ENCODE assay signal across 11 cellular contexts in genomic region chr17:77527836-77528505, GRCh38.
DNase-seq lines count a peak whose midpoint lies in the region; ATAC-seq and TF ChIP-seq lines count a peak whose summit lies in the region.
"Had no signal": no experiment of that assay in that cellular context is flagged by ENCODE, and none has a peak within 500 bp of the region (broad histone marks: within the 10 kb centered on the region; RNA-seq: fewer than 3 reads in every experiment).

No MANE protein-coding gene starts in this region.

- no peak overlapping the region for H4K8ac ChIP-seq in H9 (replicated peaks; ENCODE audit: insufficient read length, low read depth, low read length)

- CTCF ChIA-PET in AG04450 (lab: Charles Lee) = no interaction called here

- POLR2A ChIA-PET in AG04450 (lab: Yijun Ruan, JAX) = no interaction called here

- peaks cover 28% of the 10 kb centered on the region for H3K27me3 ChIP-seq in AG04450 (ENCODE audit: control insufficient read depth, insufficient read depth, low read length)
- H3K27me3 ChIP-seq in H9 (ENCODE audit: insufficient read depth, low read length) = peaks cover 1% of the 10 kb centered on the region; the same call in 1 of the 2 replicates

- H2BK15ac ChIP-seq in H9 (ENCODE audit: low read depth, low read length) = no peak overlapping the region

- H3K79me1 ChIP-seq in H9 (ENCODE audit: insufficient read depth, low read depth, low read length, poor library complexity, severe bottlenecking) = no peaks in the 10 kb centered on the region

- no peak overlapping the region for H3K56ac ChIP-seq in H9 (ENCODE audit: insufficient read length, low read depth, low read length)

- H2BK5ac ChIP-seq in H9 (ENCODE audit: insufficient read length, low read length) = no peak overlapping the region

- no peak overlapping the region for H3K4ac ChIP-seq in H9 (ENCODE audit: low read depth, low read length)

- H3K4me2 ChIP-seq in H9 (ENCODE audit: insufficient read depth, insufficient read length, low read length) = peak overlapping the region; percentile 37

- peak; percentile 12 to 33 for ATAC-seq in naive B cell (ENCODE audit: low read depth in 2 of 2)

- no peaks in the 10 kb centered on the region for H3K4me1 ChIP-seq in H9 (ENCODE audit: insufficient read depth, low read length)
- H3K4me1 ChIP-seq: psoas muscle had no signal

- WGBS in H9 (ENCODE audit: extremely low coverage, insufficient read length, low lambda C conversion rate) = no CpG with 5 or more reads among the region's 23 CpGs

- H3K27me3 Mint-ChIP-seq in H9 (ENCODE audit: low read depth) = peaks cover 71% of the 10 kb centered on the region
- H3K27me3 Mint-ChIP-seq in naive B cell = peaks cover 24 to 57% (median 37%) of the 10 kb centered on the region in 3 donors

- H2BK120ac ChIP-seq in H9 (ENCODE audit: low read depth, low read length, poor library complexity, severe bottlenecking) = no peak overlapping the region

- no peak overlapping the region for H2AFZ ChIP-seq in H9 (ENCODE audit: low read length)

- H3K27ac Mint-ChIP-seq in H9 = no peak overlapping the region
- no peak overlapping the region for H3K27ac Mint-ChIP-seq in naive B cell

- H4K91ac ChIP-seq in H9 (ENCODE audit: insufficient read length, low read depth, low read length) = no peak overlapping the region

- H3K18ac ChIP-seq in H9 (ENCODE audit: insufficient read length, low read depth, low read length) = no peak overlapping the region

- H4K5ac ChIP-seq in H9 (ENCODE audit: insufficient read length, low read depth, low read length) = no peak overlapping the region

- H3K36me3 Mint-ChIP-seq in H9 (ENCODE audit: insufficient read depth in 1 of 3, low read depth in 3 of 3) (peaks cover 8 to 16% (median 11%) of the 10 kb centered on the region in 3 experiments), naive B cell (no peaks in the 10 kb centered on the region)

- H3K23ac ChIP-seq in H9 (ENCODE audit: insufficient read length, low read depth, low read length) = no peak overlapping the region

- H3K9ac ChIP-seq in H9 (ENCODE audit: extremely low read depth, insufficient read length, low read length) = no peak overlapping the region

- H3K4me3 ChIP-seq in AG04450 (ENCODE audit: low read depth, low read length) = peak overlapping the region; percentile 41; the same call in 1 of the 2 replicates

- no peak for DNase-seq in AG04450 (ENCODE audit: low read depth, low spot score)
- no peak for DNase-seq in H9
- DNase-seq in naive B cell = no peak
- no peak for DNase-seq in cortex of kidney (lab: John Stamatoyannopoulos, UW)
- DNase-seq in GM10266 (ENCODE audit: extremely low spot score) = no peak
- no peak for DNase-seq in cerebellar cortex (ENCODE audit: low spot score)
- DNase-seq in SK-N-DZ (ENCODE audit: low spot score) = no peak
- DNase-seq: cerebellar nuclear complex, OCI-M1 had no signal

- no peaks in the 10 kb centered on the region for H4K20me1 ChIP-seq in H9 (ENCODE audit: control insufficient read depth, insufficient read depth, insufficient read length)

- H3K9me3 ChIP-seq in AG04450 (ENCODE audit: control insufficient read depth, insufficient read depth, low read length) (peaks cover 10% of the 10 kb centered on the region), H9 (ENCODE audit: control insufficient read depth, low read depth, low read length) (no peaks in the 10 kb centered on the region)
- H3K9me3 ChIP-seq: psoas muscle had no signal

- H3K23me2 ChIP-seq in H9 (ENCODE audit: insufficient read length, low read depth, low read length, poor library complexity, severe bottlenecking) = peaks cover 5% of the 10 kb centered on the region

- no peak overlapping the region for H2AK5ac ChIP-seq in H9 (ENCODE audit: insufficient read length, low read length)

- H3K9me3 Mint-ChIP-seq in H9 = peaks cover 22 to 31% of the 10 kb centered on the region in 2 experiments
- no peaks in the 10 kb centered on the region for H3K9me3 Mint-ChIP-seq in naive B cell

- no peak overlapping the region for H3T11ph ChIP-seq in H9 (ENCODE audit: low read length)

- no peak overlapping the region for H2BK12ac ChIP-seq in H9 (ENCODE audit: insufficient read length, low read depth, low read length)

- H3K4me3 Mint-ChIP-seq in H9 (peak overlapping the region; percentile 65 to 80), naive B cell (peak overlapping the region in 6 of 8 donors; percentile 45 to 82 (median 66))

- no peak overlapping the region for H3K14ac ChIP-seq in H9 (ENCODE audit: insufficient read depth, low read length)

- no peaks in the 10 kb centered on the region for H3K79me2 ChIP-seq in H9 (ENCODE audit: insufficient read depth, low read length)

- TF ChIP-seq CTCF in AG04450 (IDR thresholded peaks at IDR 0.05; ENCODE audit: low read depth, low read length) (no peak), H9 (conservative IDR thresholded peaks at IDR 0.05) (no peak), GM10266 (IDR thresholded peaks at IDR 0.05; ENCODE audit: control insufficient read depth, insufficient read depth, low read depth, missing control alignments) (no peak)

- peaks cover 0 to 8% of the 10 kb centered on the region in 2 experiments; a peak in 2 of 4 replicates for H3K4me1 Mint-ChIP-seq in H9
- peaks cover 4 to 17% (median 8%) of the 10 kb centered on the region in 3 donors for H3K4me1 Mint-ChIP-seq in naive B cell

- no peak overlapping the region for H2BK20ac ChIP-seq in H9 (ENCODE audit: low read depth, low read length, poor library complexity, severe bottlenecking)

- H3K27ac ChIP-seq in AG04450 (ENCODE audit: low read depth, low read length) (no peak overlapping the region), H9 (ENCODE audit: insufficient read length, low read depth, low read length) (no peak overlapping the region), angular gyrus (ENCODE audit: low read depth, low read length) (peak overlapping the region; percentile 95)
- H3K27ac ChIP-seq: psoas muscle had no signal
